Comparison of ENCODE assay signal across 25 cellular contexts in genomic region chr9:115033800-115034199, GRCh38.
"Had no signal": no experiment of that assay in that cellular context is flagged by ENCODE, and none has a peak within 500 bp of the region (broad histone marks: within the 10 kb centered on the region; RNA-seq: fewer than 3 reads in every experiment).

No MANE protein-coding gene starts in this region.

- H3K4me1 ChIP-seq: breast epithelium, prostate gland had no signal

- H2AFZ ChIP-seq: hepatocyte had no signal

- ATAC-seq: left lung; natural killer cell; stimulated activated naive CD8-positive, alpha-beta T cell treated with anti-CD3 and anti-CD28 coated beads, Interleukin-15, amount 100 ng/mL, for 72 hours had no signal

- DNase-seq: activated CD4-positive, alpha-beta memory T cell treated with anti-CD3 and anti-CD28 coated beads for 36 hours; activated CD4-positive, alpha-beta T cell treated with anti-CD3 and anti-CD28 coated beads for 48 hours; activated effector memory CD4-positive, alpha-beta T cell treated with Interleukin-2 at 50 U/mL for 16 hours; activated naive CD4-positive, alpha-beta T cell treated with anti-CD3 and anti-CD28 coated beads for 36 hours; activated T-cell treated with anti-CD3 and anti-CD28 coated beads, Interleukin-2, amount 50 U/mL, for 48 hours; anterior cingulate cortex; cerebellar nuclear complex; cortex of kidney; endodermal cell; glutamatergic neuron; kidney glomerular epithelial cell; left lung; natural killer cell; ovary; stimulated activated CD4-positive, alpha-beta T cell treated with anti-CD3 and anti-CD28 coated beads, Interleukin-12 subunit alpha, Interleukin-12 subunit beta, amount 100 ng/mL, for 4 hours; stimulated activated CD4-positive, alpha-beta T cell treated with anti-CD3 and anti-CD28 coated beads, Interleukin-4, amount 100 ng/mL, for 4 hours; stimulated activated naive CD8-positive, alpha-beta T cell treated with anti-CD3 and anti-CD28 coated beads, Interleukin-15, amount 100 ng/mL, for 72 hours; upper lobe of left lung had no signal

- H3K36me3 ChIP-seq: breast epithelium, ovary, prostate gland, right atrium auricular region, suprapubic skin, upper lobe of left lung had no signal

- H3K79me2 ChIP-seq: hepatocyte had no signal

- H3K36me3 Mint-ChIP-seq: mesothelial cell of epicardium, natural killer cell had no signal

- H3K4me1 Mint-ChIP-seq: natural killer cell had no signal

- H3K9me3 Mint-ChIP-seq: activated CD4-positive, alpha-beta memory T cell treated with anti-CD3 and anti-CD28 coated beads for 36 hours; activated naive CD4-positive, alpha-beta T cell treated with anti-CD3 and anti-CD28 coated beads for 36 hours; endodermal cell; mesothelial cell of epicardium; natural killer cell; stimulated activated naive CD8-positive, alpha-beta T cell treated with anti-CD3 and anti-CD28 coated beads, Interleukin-15, amount 100 ng/mL, for 72 hours had no signal

- H3K27me3 Mint-ChIP-seq: activated CD4-positive, alpha-beta memory T cell treated with anti-CD3 and anti-CD28 coated beads for 36 hours had no signal

- H3K4me3 Mint-ChIP-seq: activated CD4-positive, alpha-beta memory T cell treated with anti-CD3 and anti-CD28 coated beads for 36 hours; activated naive CD4-positive, alpha-beta T cell treated with anti-CD3 and anti-CD28 coated beads for 36 hours; endodermal cell; mesothelial cell of epicardium; natural killer cell; stimulated activated naive CD8-positive, alpha-beta T cell treated with anti-CD3 and anti-CD28 coated beads, Interleukin-15, amount 100 ng/mL, for 72 hours had no signal

- H3K27ac ChIP-seq: breast epithelium, epithelial cell of prostate, hepatocyte, left lung, ovary, prostate gland, right atrium auricular region, suprapubic skin, upper lobe of left lung had no signal

- H3K27ac Mint-ChIP-seq: activated CD4-positive, alpha-beta memory T cell treated with anti-CD3 and anti-CD28 coated beads for 36 hours; activated naive CD4-positive, alpha-beta T cell treated with anti-CD3 and anti-CD28 coated beads for 36 hours; endodermal cell; mesothelial cell of epicardium; natural killer cell had no signal

- H3K4me3 ChIP-seq: breast epithelium, hepatocyte, left lung, ovary, prostate gland, right atrium auricular region, suprapubic skin, upper lobe of left lung had no signal

- H3K27me3 ChIP-seq: breast epithelium, hepatocyte, left lung, ovary, right atrium auricular region, suprapubic skin, upper lobe of left lung had no signal

- H3K4me2 ChIP-seq: hepatocyte had no signal

- H3K9me3 ChIP-seq: breast epithelium, left lung, ovary, prostate gland, right atrium auricular region, suprapubic skin, upper lobe of left lung had no signal
